In genomic region chr9:74979844-74980243, GRCh38 we compare ENCODE assay signal across 33 cellular contexts.
"Had no signal": no experiment of that assay in that cellular context is flagged by ENCODE, and none has a peak within 500 bp of the region (broad histone marks: within the 10 kb centered on the region; RNA-seq: fewer than 3 reads in every experiment).

No MANE protein-coding gene starts in this region.

- FAIRE-seq: astrocyte, bronchial epithelial cell, colon had no signal

- DNase-seq: activated effector memory CD4-positive, alpha-beta T cell treated with anti-CD3 and anti-CD28 coated beads, Interleukin-2, amount 50 U/mL, for 16 hours; activated effector memory CD4-positive, alpha-beta T cell treated with Interleukin-2 at 50 U/mL for 16 hours; activated gamma-delta T cell; activated gamma-delta T cell treated with Interleukin-2 at 50 U/mL for 16 hours; activated naive CD4-positive, alpha-beta T cell; activated naive CD4-positive, alpha-beta T cell treated with anti-CD3 and anti-CD28 coated beads for 36 hours; activated naive CD4-positive, alpha-beta T cell treated with anti-CD3 and anti-CD28 coated beads, Interleukin-2, amount 10 ng/mL, durations not matched to agents 7 days and 5 days; activated naive CD4-positive, alpha-beta T cell treated with anti-CD3 and anti-CD28 coated beads, Interleukin-2, amount 50 U/mL, for 16 hours; activated naive CD4-positive, alpha-beta T cell treated with Interleukin-2 at 50 U/mL for 16 hours; activated naive CD8-positive, alpha-beta T cell treated with anti-CD3 and anti-CD28 coated beads for 36 hours; activated naive CD8-positive, alpha-beta T cell treated with anti-CD3 and anti-CD28 coated beads, Interleukin-2, amount 10 ng/mL, durations not matched to agents 7 days and 5 days; activated naive CD8-positive, alpha-beta T cell treated with anti-CD3 and anti-CD28 coated beads, Interleukin-2, amount 50 U/mL, for 24 hours; activated T-cell treated with anti-CD3 and anti-CD28 coated beads, Interleukin-2, amount 50 U/mL, for 4 hours; activated T-cell treated with anti-CD3 and anti-CD28 coated beads, Interleukin-2, amount 50 U/mL, for 48 hours; activated T-cell treated with anti-CD3 and anti-CD28 coated beads, Interleukin-2, amount 50 U/mL, for 72 hours; adrenal gland; amniotic stem cell; amygdala; anterior cingulate cortex; aorta; body of pancreas; brain microvascular endothelial cell; caudate nucleus; central memory CD4-positive, alpha-beta T cell; cerebellar nuclear complex had no signal

- H3K4me3 ChIP-seq: adrenal gland, ascending aorta, body of pancreas, breast epithelium, cardiac muscle cell had no signal

- H3K36me3 ChIP-seq: adrenal gland, brain microvascular endothelial cell, breast epithelium had no signal

- H3K27me3 ChIP-seq: adrenal gland, ascending aorta, body of pancreas, brain microvascular endothelial cell, breast epithelium, cardiac muscle cell had no signal

- H3K9me3 ChIP-seq: adrenal gland, body of pancreas had no signal

- H3K27ac ChIP-seq: adrenal gland, ascending aorta, body of pancreas, brain microvascular endothelial cell, breast epithelium, cardiac muscle cell had no signal

- ATAC-seq: activated naive CD4-positive, alpha-beta T cell treated with anti-CD3 and anti-CD28 coated beads, Interleukin-2, amount 50 U/mL, for 72 hours; activated naive CD8-positive, alpha-beta T cell treated with anti-CD3 and anti-CD28 coated beads, Interleukin-2, amount 50 U/mL, for 24 hours; activated T-cell treated with anti-CD3 and anti-CD28 coated beads, Interleukin-2, amount 50 U/mL, for 4 hours; activated T-cell treated with anti-CD3 and anti-CD28 coated beads, Interleukin-2, amount 50 U/mL, for 72 hours; activated T-helper 17 cell treated with anti-CD3 and anti-CD28 coated beads, Interleukin-2, amount 50 U/mL, for 72 hours; body of pancreas had no signal

- H3K4me1 ChIP-seq: adrenal gland, ascending aorta, body of pancreas, breast epithelium had no signal
